In genomic region chrX:106897259-106897658, GRCh38 we compare ENCODE assay signal across 20 cellular contexts. TPM values are rescaled to one million over a fixed set of nuclear protein-coding genes. Genes with fewer than 3 reads are reported as not detected.
A peak's percentile ranks its signal among the peaks of the same experiment; 100 is the strongest.
DNase-seq lines count a peak whose midpoint lies in the region; ATAC-seq and TF ChIP-seq lines count a peak whose summit lies in the region.
"Had no signal": no experiment of that assay in that cellular context is flagged by ENCODE, and none has a peak within 500 bp of the region (broad histone marks: within the 10 kb centered on the region; RNA-seq: fewer than 3 reads in every experiment).

No MANE protein-coding gene starts in this region.

- H3K27ac ChIP-seq in CD8-positive, alpha-beta memory T cell (ENCODE audit: low read depth, low read length) = no peak overlapping the region
- H3K27ac ChIP-seq: epithelial cell of prostate, SJSA1 had no signal

- ATAC-seq in naive thymus-derived CD8-positive, alpha-beta T cell = no peak
- ATAC-seq: sciatic nerve had no signal

- H3K36me3 ChIP-seq in CD8-positive, alpha-beta memory T cell (ENCODE audit: insufficient read depth, low read length) = no peaks in the 10 kb centered on the region
- H3K36me3 ChIP-seq: SJSA1 had no signal

- no peaks in the 10 kb centered on the region for H3K4me1 Mint-ChIP-seq in CD8-positive, alpha-beta memory T cell
- H3K4me1 Mint-ChIP-seq in naive thymus-derived CD8-positive, alpha-beta T cell = no peaks in the 10 kb centered on the region

- H3K4me3 ChIP-seq in fibroblast of pulmonary artery (replicated peaks; ENCODE audit: low read depth, low read length) = no peak overlapping the region
- no peak overlapping the region for H3K4me3 ChIP-seq in CD8-positive, alpha-beta memory T cell (ENCODE audit: low read length)
- H3K4me3 ChIP-seq: SJSA1 had no signal

- TF ChIP-seq CTCF in fibroblast of pulmonary artery (IDR thresholded peaks at IDR 0.05; ENCODE audit: low read length, missing control alignments) = no peak

- in situ Hi-C loops in ACHN (cut with HindIII; ENCODE audit: low pct_ligation_motif_present, low pct_unique_long_range_greater_than_20kb, low sequenced_read_pairs) = no loop called here

- no peaks in the 10 kb centered on the region for H3K36me3 Mint-ChIP-seq in CD8-positive, alpha-beta memory T cell
- H3K36me3 Mint-ChIP-seq in naive thymus-derived CD8-positive, alpha-beta T cell = no peaks in the 10 kb centered on the region

- CTCF ChIA-PET in CD8-positive, alpha-beta memory T cell (lab: Charles Lee) = interaction anchor here (1.1 to 1.6 kb wide), 3 partner anchors 9 to 996 kb away, joined by 3 to 4 read pairs (median 3); no protein-coding TSS in a partner anchor

- H3K9me3 Mint-ChIP-seq in CD8-positive, alpha-beta memory T cell = no peaks in the 10 kb centered on the region
- no peaks in the 10 kb centered on the region for H3K9me3 Mint-ChIP-seq in naive thymus-derived CD8-positive, alpha-beta T cell

- DNase-seq in ACHN (peak; percentile 62), HS-27A (ENCODE audit: low read depth) (peak; percentile 34), amniotic epithelial cell (ENCODE audit: low read depth) (peak; percentile 73), fibroblast of pulmonary artery (ENCODE audit: low read depth) (peak; percentile 47), ureter (ENCODE audit: low spot score) (no peak), NCI-H1105 (lab: John Stamatoyannopoulos, UW) (no peak)
- DNase-seq in CD8-positive, alpha-beta memory T cell = no peak
- DNase-seq in naive thymus-derived CD8-positive, alpha-beta T cell = no peak
- DNase-seq: activated CD4-positive, alpha-beta T cell treated with anti-CD3 and anti-CD28 coated beads for 4 hours; activated CD8-positive, alpha-beta memory T cell treated with anti-CD3 and anti-CD28 coated beads, Interleukin-2, amount 50 U/mL, for 4 hours; activated gamma-delta T cell; COR-L47; cortex of kidney; NCI-H345; stimulated activated CD4-positive, alpha-beta T cell treated with anti-CD3 and anti-CD28 coated beads, Interleukin-1b, Interleukin-23, amount 100 ng/mL, for 48 hours; substantia nigra had no signal

- H3K4me1 ChIP-seq in CD8-positive, alpha-beta memory T cell (ENCODE audit: insufficient read depth, low read length) = no peaks in the 10 kb centered on the region

- POLR2A ChIA-PET in CD8-positive, alpha-beta memory T cell (lab: Charles Lee) = no interaction called here
- POLR2A ChIA-PET in naive thymus-derived CD8-positive, alpha-beta T cell (lab: Charles Lee) = interaction anchor here (0.7 kb wide), 1 partner anchor 889 kb away, joined by 3 read pairs; no protein-coding TSS in a partner anchor

- H3K27ac Mint-ChIP-seq in CD8-positive, alpha-beta memory T cell = no peak overlapping the region
- H3K27ac Mint-ChIP-seq in naive thymus-derived CD8-positive, alpha-beta T cell = no peak overlapping the region

- H3K4me3 Mint-ChIP-seq in CD8-positive, alpha-beta memory T cell = no peak overlapping the region
- H3K4me3 Mint-ChIP-seq in naive thymus-derived CD8-positive, alpha-beta T cell = no peak overlapping the region

- peaks cover 4 to 10% of the 10 kb centered on the region in 2 donors for H3K27me3 Mint-ChIP-seq in CD8-positive, alpha-beta memory T cell
- peaks cover 0 to 6% (median 0%) of the 10 kb centered on the region in 5 donors for H3K27me3 Mint-ChIP-seq in naive thymus-derived CD8-positive, alpha-beta T cell

- no peaks in the 10 kb centered on the region for H3K9me3 ChIP-seq in CD8-positive, alpha-beta memory T cell (ENCODE audit: low read length)
- H3K9me3 ChIP-seq: SJSA1 had no signal

- no peaks in the 10 kb centered on the region for H3K27me3 ChIP-seq in CD8-positive, alpha-beta memory T cell (ENCODE audit: insufficient read depth, low read length, poor library complexity, severe bottlenecking)
- H3K27me3 ChIP-seq: SJSA1 had no signal

RNA-seq across cellular contexts. Expression of gene RIPPLY1, which starts 5.9 kb away (rescaled TPM):
- not detected for total RNA-seq in CD8-positive, alpha-beta memory T cell
- not detected for polyA plus RNA-seq in CD8-positive, alpha-beta memory T cell
- total RNA-seq in naive thymus-derived CD8-positive, alpha-beta T cell = not detected
- polyA plus RNA-seq in naive thymus-derived CD8-positive, alpha-beta T cell = not detected
- total RNA-seq in ureter = not detected
- total RNA-seq: osteocyte, SJSA1 had no signal

RNA-seq across cellular contexts. Expression of gene CLDN2, which starts 22.9 kb away (rescaled TPM):
- total RNA-seq in CD8-positive, alpha-beta memory T cell = not detected
- polyA plus RNA-seq in CD8-positive, alpha-beta memory T cell = not detected
- total RNA-seq in naive thymus-derived CD8-positive, alpha-beta T cell = not detected
- polyA plus RNA-seq in naive thymus-derived CD8-positive, alpha-beta T cell = not detected
- not detected for total RNA-seq in ureter
- total RNA-seq: sciatic nerve had no signal

Comparison
In these comparisons a context has a peak if more than half of its experiments do, and no peak if none do; other contexts are left out.
1. DNase-seq: peak in ACHN (single experiment), HS-27A (single experiment), amniotic epithelial cell (single experiment) and fibroblast of pulmonary artery (single experiment); none in CD8-positive, alpha-beta memory T cell (0 of 5), naive thymus-derived CD8-positive, alpha-beta T cell (0 of 10), ureter (single experiment) and NCI-H1105 (single experiment).